Comparison of ENCODE assay signal across 9 cellular contexts in the genomic region with DNA sequence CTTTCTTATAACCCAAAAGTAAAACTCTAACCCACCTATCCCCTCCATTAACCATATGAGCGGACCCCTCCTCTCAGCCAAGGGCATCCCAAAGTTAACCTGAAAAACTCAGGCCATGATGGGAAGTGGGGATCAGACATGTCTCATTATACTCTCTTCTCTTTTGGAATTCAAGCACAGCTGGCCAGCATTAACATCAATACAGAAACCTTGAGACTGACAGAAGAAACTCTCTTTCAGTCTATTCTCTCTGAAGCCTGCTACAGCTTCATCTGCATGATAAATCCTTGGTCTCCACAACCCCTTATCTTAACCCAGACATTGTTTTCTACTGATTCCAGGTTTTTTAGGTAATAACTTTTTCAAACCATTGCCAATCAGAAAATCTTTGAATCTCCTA. TPM values are rescaled to one million over a fixed set of nuclear protein-coding genes. Genes with fewer than 3 reads are reported as not detected.
"Had no signal": no experiment of that assay in that cellular context is flagged by ENCODE, and none has a peak within 500 bp of the region (broad histone marks: within the 10 kb centered on the region; RNA-seq: fewer than 3 reads in every experiment).

No MANE protein-coding gene starts in this region.

- DNase-seq: GM23248, HFFc6, IMR-90, KG1 had no signal

- H3K4me3 Mint-ChIP-seq: HFFc6 had no signal

- H3K4me3 ChIP-seq: GM23248, HAP-1, K562 had no signal

- H2AFZ ChIP-seq: GM23248 had no signal

- H3K27ac Mint-ChIP-seq: HFFc6 had no signal

- ATAC-seq: HCT116, K562 had no signal

- H3K4me1 ChIP-seq: HAP-1 had no signal

- H3K9ac ChIP-seq: GM23248 had no signal

- H3K36me3 ChIP-seq: HAP-1 had no signal

- H3K27ac ChIP-seq: GM23248, HL-60 had no signal

- H3K9me3 ChIP-seq: HAP-1 had no signal

RNA-seq across cellular contexts. Expression of gene SLCO1B3, which starts 17.5 kb away (rescaled TPM):
- total RNA-seq: GM23248, H1, HFFc6, IMR-90, K562 had no signal
- polyA plus RNA-seq: GM23248, H1, IMR-90, K562 had no signal
